In the genomic region with DNA sequence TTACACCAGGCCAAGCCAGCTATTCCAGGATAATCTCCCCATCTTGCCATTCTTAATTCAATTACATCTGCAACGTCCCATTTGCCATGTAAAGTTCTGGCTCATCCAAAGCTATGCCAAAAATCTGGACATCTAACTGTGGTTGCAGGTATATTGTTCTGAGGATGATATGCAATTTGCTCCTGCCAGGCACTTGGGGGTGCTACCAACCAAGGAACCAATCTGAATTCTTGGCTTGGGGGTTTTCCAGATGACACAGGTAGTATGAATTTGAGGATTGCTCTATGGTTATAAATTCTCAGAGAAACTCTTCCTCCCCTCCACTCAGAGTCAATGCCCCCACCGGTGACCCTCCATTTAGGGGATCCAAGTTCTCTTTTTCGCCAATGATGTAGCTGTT, we compare ENCODE assay signal across 1 cellular context.
TF ChIP-seq lines count a peak whose summit lies in the region.

No MANE protein-coding gene starts in this region.

TF ChIP-seq in Ishikawa, 13 proteins besides CTCF, POLR2A, EP300 and RAD21 (continued from another document):
- TF ChIP-seq, protein P1, sequence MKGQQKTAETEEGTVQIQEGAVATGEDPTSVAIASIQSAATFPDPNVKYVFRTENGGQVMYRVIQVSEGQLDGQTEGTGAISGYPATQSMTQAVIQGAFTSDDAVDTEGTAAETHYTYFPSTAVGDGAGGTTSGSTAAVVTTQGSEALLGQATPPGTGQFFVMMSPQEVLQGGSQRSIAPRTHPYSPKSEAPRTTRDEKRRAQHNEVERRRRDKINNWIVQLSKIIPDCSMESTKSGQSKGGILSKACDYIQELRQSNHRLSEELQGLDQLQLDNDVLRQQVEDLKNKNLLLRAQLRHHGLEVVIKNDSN (IDR thresholded peaks at IDR 0.05), result no peak
- TF ChIP-seq EGR1 (IDR thresholded peaks at IDR 0.05) (no peak), TEAD4 (IDR thresholded peaks at IDR 0.05) (no peak)
